18 cellular contexts compared by ENCODE assay signal in the genomic region with DNA sequence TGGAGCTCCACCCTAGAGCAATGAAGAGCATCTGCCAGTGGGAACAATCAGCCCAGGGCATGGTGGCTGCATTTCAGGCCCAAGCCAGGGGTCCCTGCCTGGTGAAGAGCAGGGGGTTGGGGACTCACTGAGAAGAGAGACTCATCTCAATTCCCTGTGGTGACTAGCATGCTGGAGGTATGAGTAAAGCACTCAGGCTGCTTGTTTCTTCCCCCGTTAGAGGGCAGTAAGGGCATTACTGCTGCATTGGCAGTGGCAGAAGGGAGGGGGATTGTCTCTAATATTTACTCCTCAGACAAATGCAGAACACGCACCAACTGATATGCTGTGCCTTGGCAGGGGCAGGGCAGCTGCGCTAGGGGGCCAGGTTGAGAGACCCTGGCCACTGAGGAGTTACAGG.
A peak's percentile ranks its signal among the peaks of the same experiment; 100 is the strongest.
DNase-seq lines count a peak whose midpoint lies in the region; TF ChIP-seq lines count a peak whose summit lies in the region.
"Had no signal": no experiment of that assay in that cellular context is flagged by ENCODE, and none has a peak within 500 bp of the region (broad histone marks: within the 10 kb centered on the region; RNA-seq: fewer than 3 reads in every experiment).

No MANE protein-coding gene starts in this region.

- H3K4me1 ChIP-seq in GM23248 (ENCODE audit: insufficient read depth) (peaks cover 19% of the 10 kb centered on the region), skeletal muscle satellite cell (ENCODE audit: control insufficient read depth, insufficient read depth, low read length) (peaks cover 22% of the 10 kb centered on the region)
- H3K4me1 ChIP-seq: Peyer's patch, vagina had no signal

- H2AFZ ChIP-seq in GM23248, result peak overlapping the region; percentile 67

- peak overlapping the region; percentile 29; the same call in 1 of the 2 replicates for H3K27ac ChIP-seq in GM23248
- no peak overlapping the region for H3K27ac ChIP-seq in brain microvascular endothelial cell
- H3K27ac ChIP-seq: KMS-11, Peyer's patch, vagina had no signal

- in situ Hi-C loops in GM23248 (cut with MboI) (no loop called here), brain microvascular endothelial cell (cut with HindIII; ENCODE audit: low pct_ligation_motif_present, low sequenced_read_pairs) (no loop called here)

- H3K27me3 ChIP-seq in GM23248 (replicated peaks; ENCODE audit: insufficient read depth) (no peaks in the 10 kb centered on the region), brain microvascular endothelial cell (replicated peaks) (no peaks in the 10 kb centered on the region), skeletal muscle satellite cell (ENCODE audit: control insufficient read depth, insufficient read depth, low read length) (no peaks in the 10 kb centered on the region)
- H3K27me3 ChIP-seq: Peyer's patch, vagina had no signal

- H3K9ac ChIP-seq in GM23248, result no peak overlapping the region
- H3K9ac ChIP-seq in skeletal muscle satellite cell (ENCODE audit: low read depth, low read length), result peak overlapping the region; percentile 20
- H3K9ac ChIP-seq: KMS-11 had no signal

- 67 to 72% methylated on average over 3 of the region's 3 CpGs for WGBS in GM23248 (ENCODE audit: low coverage in 1 of 2, low lambda C conversion rate in 2 of 2, missing lambda C conversion rate in 2 of 2), 2 experiments

- peak; percentile 64 for TF ChIP-seq CTCF in brain microvascular endothelial cell (IDR thresholded peaks at IDR 0.05; ENCODE audit: low read depth, low read length, missing control alignments)

- peak overlapping the region; percentile 29 for H3K4me2 ChIP-seq in GM23248 (ENCODE audit: unreplicated experiment)
- peak overlapping the region; percentile 29 for H3K4me2 ChIP-seq in skeletal muscle satellite cell (ENCODE audit: low read length)
- H3K4me2 ChIP-seq: KMS-11 had no signal

- peaks cover 16% of the 10 kb centered on the region for H3F3A ChIP-seq in GM23248 (ENCODE audit: insufficient read depth)

- no peaks in the 10 kb centered on the region for H4K20me1 ChIP-seq in GM23248 (ENCODE audit: insufficient read depth)

- H3K36me3 ChIP-seq in GM23248 (ENCODE audit: low read depth) (no peaks in the 10 kb centered on the region), brain microvascular endothelial cell (replicated peaks) (no peaks in the 10 kb centered on the region), skeletal muscle satellite cell (ENCODE audit: insufficient read depth, low read length) (no peaks in the 10 kb centered on the region)
- H3K36me3 ChIP-seq: Peyer's patch, vagina had no signal

- H3K4me3 ChIP-seq in GM23248 (no peak overlapping the region), brain microvascular endothelial cell (ENCODE audit: low read depth, low read length) (no peak overlapping the region), skeletal muscle satellite cell (ENCODE audit: low read length) (no peak overlapping the region)
- H3K4me3 ChIP-seq: GM12878, Peyer's patch, vagina had no signal

- no peaks in the 10 kb centered on the region for H3K79me2 ChIP-seq in GM23248 (ENCODE audit: insufficient read depth)

- H3K9me3 ChIP-seq in GM23248 (ENCODE audit: low read depth), result no peaks in the 10 kb centered on the region
- no peaks in the 10 kb centered on the region for H3K9me3 ChIP-seq in skeletal muscle satellite cell (replicated peaks; ENCODE audit: low read length)
- H3K9me3 ChIP-seq: Peyer's patch, vagina had no signal

- no peaks in the 10 kb centered on the region for H3K9me2 ChIP-seq in GM23248 (ENCODE audit: insufficient read depth)

- DNase-seq in GM23248, result peak; percentile 40
- DNase-seq in NCI-H146 (lab: John Stamatoyannopoulos, UW), result peak; percentile 44
- DNase-seq in brain microvascular endothelial cell, result no peak
- no peak for DNase-seq in 8988T
- DNase-seq in NCI-H187 treated with DMSO at 0.1 percent for 48 hours (lab: John Stamatoyannopoulos, UW), result no peak
- DNase-seq in COLO829 (ENCODE audit: low spot score), result no peak
- DNase-seq: activated CD4-positive, alpha-beta T cell treated with anti-CD3 and anti-CD28 coated beads for 36 hours; activated T-cell treated with anti-CD3 and anti-CD28 coated beads for 4 hours; CD4-positive, CD25-positive, alpha-beta regulatory T cell; cerebellar nuclear complex; foreskin melanocyte; NCI-H1436; stimulated activated naive CD4-positive, alpha-beta T cell had no signal

Comparison
In these comparisons a context has a peak if more than half of its experiments do, and no peak if none do; other contexts are left out.
1. DNase-seq: peak in GM23248 (single experiment) and NCI-H146 (single experiment); none in brain microvascular endothelial cell (single experiment), 8988T (single experiment), NCI-H187 treated with DMSO at 0.1 percent for 48 hours (single experiment) and COLO829 (single experiment).